In the genomic region with DNA sequence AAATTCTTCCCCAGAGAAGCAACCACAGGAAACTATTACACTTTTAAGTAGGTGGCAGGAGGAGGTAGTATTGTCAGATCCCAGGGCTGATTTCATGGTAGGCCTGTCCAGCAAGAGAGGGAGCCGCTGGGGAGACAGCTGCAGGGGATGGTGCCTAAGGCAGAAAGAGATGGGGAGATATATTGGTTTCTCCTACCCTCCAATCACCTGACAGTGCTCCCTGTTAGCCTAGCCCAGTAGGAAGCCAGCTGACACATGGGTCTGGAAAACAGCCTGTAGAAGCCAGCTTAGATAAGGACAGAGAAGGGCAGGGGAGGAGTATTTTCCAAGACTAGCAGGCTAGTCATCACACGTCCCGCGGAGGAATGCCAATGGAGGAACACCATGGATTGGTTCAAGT, we compare ENCODE assay signal across 1 cellular context.
TF ChIP-seq lines count a peak whose summit lies in the region.

No MANE protein-coding gene starts in this region.

TF ChIP-seq in HepG2, 621 proteins besides CTCF, POLR2A, EP300 and RAD21:
- TF ChIP-seq, protein P1, sequence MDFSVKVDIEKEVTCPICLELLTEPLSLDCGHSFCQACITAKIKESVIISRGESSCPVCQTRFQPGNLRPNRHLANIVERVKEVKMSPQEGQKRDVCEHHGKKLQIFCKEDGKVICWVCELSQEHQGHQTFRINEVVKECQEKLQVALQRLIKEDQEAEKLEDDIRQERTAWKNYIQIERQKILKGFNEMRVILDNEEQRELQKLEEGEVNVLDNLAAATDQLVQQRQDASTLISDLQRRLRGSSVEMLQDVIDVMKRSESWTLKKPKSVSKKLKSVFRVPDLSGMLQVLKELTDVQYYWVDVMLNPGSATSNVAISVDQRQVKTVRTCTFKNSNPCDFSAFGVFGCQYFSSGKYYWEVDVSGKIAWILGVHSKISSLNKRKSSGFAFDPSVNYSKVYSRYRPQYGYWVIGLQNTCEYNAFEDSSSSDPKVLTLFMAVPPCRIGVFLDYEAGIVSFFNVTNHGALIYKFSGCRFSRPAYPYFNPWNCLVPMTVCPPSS (IDR thresholded peaks at IDR 0.05), result no peak
- TF ChIP-seq ZNF263 (CRISPR knock-in tag; IDR thresholded peaks at IDR 0.05), result peak; percentile 46; the same call in 1 of the 2 replicates
